8 cellular contexts compared by ENCODE assay signal in the genomic region with DNA sequence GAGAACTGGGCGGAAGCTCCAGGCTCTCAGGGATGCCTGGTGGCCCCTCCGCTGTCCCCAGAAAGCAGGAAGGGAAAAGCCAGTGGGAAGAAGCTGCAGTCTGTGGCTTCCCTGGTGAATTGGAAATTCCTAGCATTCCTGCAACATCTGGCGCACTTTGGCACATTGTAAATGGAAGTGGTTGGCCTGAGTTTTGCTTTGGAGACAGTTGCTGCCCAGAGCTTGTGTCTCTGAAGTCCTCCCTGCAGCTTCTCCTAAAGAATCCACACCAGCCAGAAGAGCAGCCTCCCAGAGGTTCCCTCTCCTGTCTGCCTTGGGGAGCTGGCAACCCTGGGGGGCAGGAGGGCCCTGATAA. TPM values are rescaled to one million over a fixed set of nuclear protein-coding genes. Genes with fewer than 3 reads are reported as not detected.
DNase-seq lines count a peak whose midpoint lies in the region; ATAC-seq and TF ChIP-seq lines count a peak whose summit lies in the region.

No MANE protein-coding gene starts in this region.

- in situ Hi-C loops in GM23248 (cut with MboI) (no loop called here), gastrocnemius medialis (cut with MboI; ENCODE audit: low sequenced_read_pairs in 4 of 4) (no loop called here)

- TF ChIP-seq POLR2A in gastrocnemius medialis (IDR thresholded peaks at IDR 0.05), result no peak

- H3K27me3 ChIP-seq in GM23248 (replicated peaks; ENCODE audit: insufficient read depth), result no peaks in the 10 kb centered on the region
- H3K27me3 ChIP-seq in adipocyte (replicated peaks; ENCODE audit: control insufficient read depth, insufficient read depth, low read length), result no peaks in the 10 kb centered on the region
- H3K27me3 ChIP-seq in right atrium auricular region, result no peaks in the 10 kb centered on the region
- H3K27me3 ChIP-seq in gastrocnemius medialis, result no peaks in the 10 kb centered on the region

- no peak overlapping the region; the same call in 1 of the 2 replicates for H3K4me3 ChIP-seq in GM23248
- no peak overlapping the region for H3K4me3 ChIP-seq in adipocyte (ENCODE audit: low read length)
- no peak overlapping the region for H3K4me3 ChIP-seq in right atrium auricular region
- H3K4me3 ChIP-seq in gastrocnemius medialis, result no peak overlapping the region

- H3K4me2 ChIP-seq in GM23248 (ENCODE audit: unreplicated experiment), result peak overlapping the region; percentile 67

- H2AFZ ChIP-seq in GM23248, result no peak overlapping the region

- no peaks in the 10 kb centered on the region for H3K36me3 ChIP-seq in GM23248 (ENCODE audit: low read depth)
- peaks cover 9% of the 10 kb centered on the region for H3K36me3 ChIP-seq in adipocyte (ENCODE audit: control insufficient read depth, insufficient read depth, low read length, severe bottlenecking)
- no peaks in the 10 kb centered on the region for H3K36me3 ChIP-seq in right atrium auricular region
- H3K36me3 ChIP-seq in gastrocnemius medialis, result no peaks in the 10 kb centered on the region

- no peaks in the 10 kb centered on the region for H3K9me2 ChIP-seq in GM23248 (ENCODE audit: insufficient read depth)

- no peak for ATAC-seq in gastrocnemius medialis

- H3K27ac ChIP-seq in GM23248, result peak overlapping the region; percentile 98
- H3K27ac ChIP-seq in right atrium auricular region, result peak overlapping the region; percentile 87 to 88
- peak overlapping the region; percentile 67 to 82 (median 76) for H3K27ac ChIP-seq in gastrocnemius medialis

- peaks cover 37% of the 10 kb centered on the region for H3K4me1 ChIP-seq in GM23248 (ENCODE audit: insufficient read depth)
- H3K4me1 ChIP-seq in adipocyte (ENCODE audit: control insufficient read depth, insufficient read depth, low read length), result peaks cover 35% of the 10 kb centered on the region
- peaks cover 0 to 64% of the 10 kb centered on the region in 2 donors for H3K4me1 ChIP-seq in right atrium auricular region
- peaks cover 17 to 20% of the 10 kb centered on the region in 2 donors for H3K4me1 ChIP-seq in gastrocnemius medialis

- peaks cover 30% of the 10 kb centered on the region for H3K79me2 ChIP-seq in GM23248 (ENCODE audit: insufficient read depth)

- H3K9ac ChIP-seq in GM23248, result peak overlapping the region; percentile 82
- peak overlapping the region; percentile 73 for H3K9ac ChIP-seq in adipocyte (ENCODE audit: low read length)

- 32 to 36% methylated on average over 3 of the region's 3 CpGs for WGBS in GM23248 (ENCODE audit: low coverage in 1 of 2, low lambda C conversion rate in 2 of 2, missing lambda C conversion rate in 2 of 2), 2 experiments

- DNase-seq in GM23248 (peak; percentile 88), adipocyte (ENCODE audit: low read depth) (peak; percentile 72), right atrium auricular region (ENCODE audit: low spot score) (no peak), gastrocnemius medialis (no peak), NCI-H526 (lab: John Stamatoyannopoulos, UW) (no peak), NCI-H2081 treated with DMSO at 0.1 percent for 48 hours (lab: John Stamatoyannopoulos, UW) (no peak)
- DNase-seq in central memory CD4-positive, alpha-beta T cell, result no peak
- no peak for DNase-seq in activated CD4-positive, alpha-beta T cell treated with anti-CD3 and anti-CD28 coated beads, Interleukin-2, amount 50 U/mL, for 1 hour

- H3F3A ChIP-seq in GM23248 (ENCODE audit: insufficient read depth), result peaks cover 31% of the 10 kb centered on the region

- no peaks in the 10 kb centered on the region for H3K9me3 ChIP-seq in GM23248 (ENCODE audit: low read depth)
- H3K9me3 ChIP-seq in adipocyte (ENCODE audit: control insufficient read depth, low read length), result no peaks in the 10 kb centered on the region
- H3K9me3 ChIP-seq in right atrium auricular region, result no peaks in the 10 kb centered on the region
- H3K9me3 ChIP-seq in gastrocnemius medialis, result no peaks in the 10 kb centered on the region

- TF ChIP-seq CTCF in right atrium auricular region (IDR thresholded peaks at IDR 0.05) (no peak), gastrocnemius medialis (IDR thresholded peaks at IDR 0.05 in 4 of 5, conservative IDR thresholded peaks at IDR 0.05 in 1 of 5) (no peak)

- no peaks in the 10 kb centered on the region for H4K20me1 ChIP-seq in GM23248 (ENCODE audit: insufficient read depth)

- intact Hi-C loops in gastrocnemius medialis (cut with DNase I; ENCODE audit: low total_unique reads), result no loop called here

RNA-seq across cellular contexts. Expression of a gene that starts 48.2 kb away (rescaled TPM):
- 16.1 and 19.3 TPM in 2 replicates for total RNA-seq in GM23248 (2014; rRNA removed; shearing (Covaris generic))
- 6.0 TPM in 2 replicates for polyA plus RNA-seq in GM23248 (2016; fragmentation: Nextera tagmentation; extraction: Ambion mirVana)
- total RNA-seq in right atrium auricular region (10 to 100 TPM; 49.3 to 52.2 TPM), gastrocnemius medialis (100 to 1,000 TPM in 1 of 4 donors, 10 to 100 TPM in 3; 21.2 to 111 (median 73.8) TPM)

Comparison
In these comparisons a context has a peak if more than half of its experiments do, and no peak if none do; other contexts are left out.
1. DNase-seq: peak in GM23248 (single experiment) and adipocyte (single experiment); none in right atrium auricular region (single experiment), gastrocnemius medialis (0 of 2), NCI-H526 (0 of 2), NCI-H2081 treated with DMSO at 0.1 percent for 48 hours (single experiment), central memory CD4-positive, alpha-beta T cell (single experiment) and activated CD4-positive, alpha-beta T cell treated with anti-CD3 and anti-CD28 coated beads, Interleukin-2, amount 50 U/mL, for 1 hour (single experiment).
2. Peak in every context shown above with its lines, with median percentiles within 50 percentile points of each other: H3K27ac ChIP-seq.